In genomic region chr11:81192516-81192915, GRCh38 we compare ENCODE assay signal across 28 cellular contexts.
"Had no signal": no experiment of that assay in that cellular context is flagged by ENCODE, and none has a peak within 500 bp of the region (broad histone marks: within the 10 kb centered on the region; RNA-seq: fewer than 3 reads in every experiment).

No MANE protein-coding gene starts in this region.

- H3K4me3 Mint-ChIP-seq: naive thymus-derived CD4-positive, alpha-beta T cell; natural killer cell; nephron progenitor cell; neural crest cell; stimulated activated memory B cell treated with anti-CD40 and anti-IgM and Interleukin-4, amounts not matched to agents 10 μg/mL and 1 μg/mL and 100 μg/mL, for 72 hours; stimulated activated naive CD8-positive, alpha-beta T cell treated with anti-CD3 and anti-CD28 coated beads, Interleukin-15, amount 100 ng/mL, for 72 hours had no signal

- H3K4me1 ChIP-seq: pancreas, psoas muscle, right lobe of liver, sigmoid colon, suprapubic skin, tibial artery, upper lobe of left lung, vagina had no signal

- DNase-seq: naive thymus-derived CD4-positive, alpha-beta T cell; natural killer cell; nephron progenitor cell; nucleus accumbens; pancreas; psoas muscle; right cardiac atrium; right lobe of liver; sigmoid colon; small intestine; stimulated activated CD4-positive, alpha-beta T cell treated with anti-CD3 and anti-CD28 coated beads, Interleukin-1b, Interleukin-23, amount 100 ng/mL, for 48 hours; stimulated activated CD4-positive, alpha-beta T cell treated with anti-CD3 and anti-CD28 coated beads, Interleukin-4, amount 100 ng/mL, for 1 hour; stimulated activated CD4-positive, alpha-beta T cell treated with anti-CD3 and anti-CD28 coated beads, Interleukin-4, amount 100 ng/mL, for 4 hours; stimulated activated CD8-positive, alpha-beta memory T cell treated with anti-CD3 and anti-CD28 coated beads, Interleukin-4, amount 100 ng/mL, for 48 hours; stimulated activated naive CD4-positive, alpha-beta T cell; stimulated activated naive CD8-positive, alpha-beta T cell treated with anti-CD3 and anti-CD28 coated beads, Interleukin-15, amount 100 ng/mL, for 72 hours; stimulated activated naive CD8-positive, alpha-beta T cell treated with anti-CD3 and anti-CD28 coated beads, Interleukin-15, Interleukin-2, amounts not matched to agents 100 U/mL and 50 U/mL, for 24 hours; substantia nigra; testis; tibial artery; trophoblast cell; upper lobe of left lung had no signal

- H3K27ac Mint-ChIP-seq: naive thymus-derived CD4-positive, alpha-beta T cell; natural killer cell; nephron progenitor cell; stimulated activated memory B cell treated with anti-CD40 and anti-IgM and Interleukin-4, amounts not matched to agents 10 μg/mL and 1 μg/mL and 100 μg/mL, for 72 hours; stimulated activated naive CD8-positive, alpha-beta T cell treated with anti-CD3 and anti-CD28 coated beads, Interleukin-15, amount 100 ng/mL, for 72 hours had no signal

- H3K9me3 ChIP-seq: neutrophil, pancreas, psoas muscle, right lobe of liver, suprapubic skin, testis, tibial artery, vagina had no signal

- H3K27me3 ChIP-seq: neutrophil, right lobe of liver, sigmoid colon, suprapubic skin, testis, tibial artery, upper lobe of left lung, vagina had no signal

- H3K27me3 Mint-ChIP-seq: naive thymus-derived CD4-positive, alpha-beta T cell; stimulated activated memory B cell treated with anti-CD40 and anti-IgM and Interleukin-4, amounts not matched to agents 10 μg/mL and 1 μg/mL and 100 μg/mL, for 72 hours; stimulated activated naive CD8-positive, alpha-beta T cell treated with anti-CD3 and anti-CD28 coated beads, Interleukin-15, amount 100 ng/mL, for 72 hours had no signal

- H3K27ac ChIP-seq: neutrophil, pancreas, psoas muscle, right lobe of liver, sigmoid colon, suprapubic skin, testis, tibial artery, upper lobe of left lung, vagina had no signal

- H3K4me3 ChIP-seq: pancreas, psoas muscle, right lobe of liver, sigmoid colon, suprapubic skin, testis, tibial artery, upper lobe of left lung, vagina had no signal

- H3K36me3 Mint-ChIP-seq: naive thymus-derived CD4-positive, alpha-beta T cell; stimulated activated memory B cell treated with anti-CD40 and anti-IgM and Interleukin-4, amounts not matched to agents 10 μg/mL and 1 μg/mL and 100 μg/mL, for 72 hours had no signal

- H3K36me3 ChIP-seq: neutrophil, pancreas, right lobe of liver, sigmoid colon, suprapubic skin, tibial artery, upper lobe of left lung, vagina had no signal

- H3K4me1 Mint-ChIP-seq: naive thymus-derived CD4-positive, alpha-beta T cell; natural killer cell; nephron progenitor cell; stimulated activated memory B cell treated with anti-CD40 and anti-IgM and Interleukin-4, amounts not matched to agents 10 μg/mL and 1 μg/mL and 100 μg/mL, for 72 hours; stimulated activated naive CD8-positive, alpha-beta T cell treated with anti-CD3 and anti-CD28 coated beads, Interleukin-15, amount 100 ng/mL, for 72 hours had no signal

- ATAC-seq: naive thymus-derived CD4-positive, alpha-beta T cell; natural killer cell; pancreas; psoas muscle; right cardiac atrium; right lobe of liver; stimulated activated memory B cell treated with anti-CD40 and anti-IgM and Interleukin-4, amounts not matched to agents 10 μg/mL and 1 μg/mL and 100 μg/mL, for 72 hours; stimulated activated naive CD8-positive, alpha-beta T cell treated with anti-CD3 and anti-CD28 coated beads, Interleukin-15, amount 100 ng/mL, for 72 hours; stimulated activated naive CD8-positive, alpha-beta T cell treated with anti-CD3 and anti-CD28 coated beads, Interleukin-15, Interleukin-2, amounts not matched to agents 100 U/mL and 50 U/mL, for 24 hours had no signal

- FAIRE-seq: pancreas, small intestine, urothelium cell line had no signal
